Comparison of ENCODE assay signal across 11 cellular contexts in genomic region chr6:127860723-127861122, GRCh38. TPM values are rescaled to one million over a fixed set of nuclear protein-coding genes. Genes with fewer than 3 reads are reported as not detected.
"Had no signal": no experiment of that assay in that cellular context is flagged by ENCODE, and none has a peak within 500 bp of the region (broad histone marks: within the 10 kb centered on the region; RNA-seq: fewer than 3 reads in every experiment).

No MANE protein-coding gene starts in this region.

- H2AFZ ChIP-seq: GM23248, GM23338 had no signal

- H3K9ac ChIP-seq: GM23248 had no signal

- H3K4me2 ChIP-seq: GM23338 had no signal

- H3K4me1 ChIP-seq: HAP-1 had no signal

- H3K27ac ChIP-seq: GM23248 had no signal

- H3K27ac Mint-ChIP-seq: GM23338, H9, HFFc6 had no signal

- ATAC-seq: GM23338, HCT116 had no signal

- H3K4me3 ChIP-seq: GM23248, GM23338, HAP-1 had no signal

- H3K36me3 ChIP-seq: HAP-1 had no signal

- DNase-seq: GM23248, GOT3, H7, H9, HCEC 1CT, HFFc6 had no signal

- H3K4me3 Mint-ChIP-seq: GM23338, H9, HFFc6 had no signal

- H3K9me3 ChIP-seq: HAP-1 had no signal

RNA-seq across cellular contexts. Expression of gene THEMIS, which starts 40.1 kb away (rescaled TPM):
- total RNA-seq: GM23338, H1, H4, H7, H9 had no signal
